11 cellular contexts compared by ENCODE assay signal in the genomic region with DNA sequence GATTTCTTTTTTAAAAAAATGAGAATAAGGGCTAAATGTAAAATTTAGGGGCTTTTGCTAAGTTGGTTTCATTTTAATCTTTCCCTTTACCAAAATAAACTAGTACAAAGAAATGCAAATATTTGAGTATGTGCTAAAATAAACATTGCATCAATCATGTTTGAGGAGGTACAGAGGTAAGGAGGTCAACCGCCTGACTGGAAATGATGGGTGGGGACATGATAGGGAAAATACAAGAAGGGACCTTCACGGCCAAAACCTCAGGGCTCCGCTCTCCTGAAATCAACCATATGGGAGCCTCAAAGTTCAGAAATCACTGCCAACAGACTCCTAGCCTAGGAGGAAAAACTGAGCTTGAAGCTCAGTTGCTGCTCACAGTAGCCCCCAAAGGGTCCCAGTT.
A peak's percentile ranks its signal among the peaks of the same experiment; 100 is the strongest.
DNase-seq lines count a peak whose midpoint lies in the region; ATAC-seq, FAIRE-seq and TF ChIP-seq lines count a peak whose summit lies in the region.
"Had no signal": no experiment of that assay in that cellular context is flagged by ENCODE, and none has a peak within 500 bp of the region (broad histone marks: within the 10 kb centered on the region; RNA-seq: fewer than 3 reads in every experiment).

No MANE protein-coding gene starts in this region.

- peak; percentile 85 for ATAC-seq in GM18520 (IDR thresholded peaks at IDR 0.05; ENCODE audit: unreplicated experiment)
- peak; percentile 95 for ATAC-seq in HG02588 (IDR thresholded peaks at IDR 0.05; ENCODE audit: unreplicated experiment)

- no peaks in the 10 kb centered on the region for H3K27me3 Mint-ChIP-seq in mesothelial cell of epicardium (ENCODE audit: low read depth)
- H3K27me3 Mint-ChIP-seq in T-helper 2 cell treated with Interferon-gamma antibody and Interleukin-4, amounts not matched to agents 5 μg/mL and 100 μg/mL, for 36 hours (ENCODE audit: low read depth), result no peaks in the 10 kb centered on the region
- H3K27me3 Mint-ChIP-seq: activated naive CD4-positive, alpha-beta T cell treated with anti-CD3 and anti-CD28 coated beads, Interleukin-2, amount 10 ng/mL, durations not matched to agents 7 days and 5 days had no signal

- H3K36me3 Mint-ChIP-seq in mesothelial cell of epicardium, result no peaks in the 10 kb centered on the region
- H3K36me3 Mint-ChIP-seq in T-helper 2 cell treated with Interferon-gamma antibody and Interleukin-4, amounts not matched to agents 5 μg/mL and 100 μg/mL, for 36 hours (ENCODE audit: low read depth), result no peaks in the 10 kb centered on the region
- H3K36me3 Mint-ChIP-seq: activated naive CD4-positive, alpha-beta T cell treated with anti-CD3 and anti-CD28 coated beads, Interleukin-2, amount 10 ng/mL, durations not matched to agents 7 days and 5 days had no signal

- no peak for FAIRE-seq in frontal cortex (lab: Jason Lieb, UNC)

- TF ChIP-seq POLR2A in suprapubic skin (IDR thresholded peaks at IDR 0.05), result no peak

- 55% methylated on average over 3 of the region's 3 CpGs for WGBS in suprapubic skin

- no peak for TF ChIP-seq EP300 in suprapubic skin (IDR thresholded peaks at IDR 0.05)

- no peaks in the 10 kb centered on the region for H3K9me3 ChIP-seq in suprapubic skin

- peaks cover 27% of the 10 kb centered on the region for H3K4me1 Mint-ChIP-seq in mesothelial cell of epicardium
- no peaks in the 10 kb centered on the region for H3K4me1 Mint-ChIP-seq in T-helper 2 cell treated with Interferon-gamma antibody and Interleukin-4, amounts not matched to agents 5 μg/mL and 100 μg/mL, for 36 hours (ENCODE audit: low read depth)
- H3K4me1 Mint-ChIP-seq: activated naive CD4-positive, alpha-beta T cell treated with anti-CD3 and anti-CD28 coated beads, Interleukin-2, amount 10 ng/mL, durations not matched to agents 7 days and 5 days had no signal

- no peaks in the 10 kb centered on the region for H3K9me3 Mint-ChIP-seq in mesothelial cell of epicardium
- no peaks in the 10 kb centered on the region for H3K9me3 Mint-ChIP-seq in T-helper 2 cell treated with Interferon-gamma antibody and Interleukin-4, amounts not matched to agents 5 μg/mL and 100 μg/mL, for 36 hours
- H3K9me3 Mint-ChIP-seq: activated naive CD4-positive, alpha-beta T cell treated with anti-CD3 and anti-CD28 coated beads, Interleukin-2, amount 10 ng/mL, durations not matched to agents 7 days and 5 days had no signal

- no peak overlapping the region for H3K4me3 Mint-ChIP-seq in mesothelial cell of epicardium
- H3K4me3 Mint-ChIP-seq in T-helper 2 cell treated with Interferon-gamma antibody and Interleukin-4, amounts not matched to agents 5 μg/mL and 100 μg/mL, for 36 hours, result no peak overlapping the region
- H3K4me3 Mint-ChIP-seq: activated naive CD4-positive, alpha-beta T cell treated with anti-CD3 and anti-CD28 coated beads, Interleukin-2, amount 10 ng/mL, durations not matched to agents 7 days and 5 days had no signal

- no peaks in the 10 kb centered on the region for H3K27me3 ChIP-seq in suprapubic skin

- H3K36me3 ChIP-seq in suprapubic skin, result no peaks in the 10 kb centered on the region

- no peak overlapping the region for H3K4me3 ChIP-seq in suprapubic skin
- H3K4me3 ChIP-seq: SK-N-MC had no signal

- peak overlapping the region; percentile 2 for H3K27ac Mint-ChIP-seq in mesothelial cell of epicardium
- no peak overlapping the region for H3K27ac Mint-ChIP-seq in T-helper 2 cell treated with Interferon-gamma antibody and Interleukin-4, amounts not matched to agents 5 μg/mL and 100 μg/mL, for 36 hours
- H3K27ac Mint-ChIP-seq: activated naive CD4-positive, alpha-beta T cell treated with anti-CD3 and anti-CD28 coated beads, Interleukin-2, amount 10 ng/mL, durations not matched to agents 7 days and 5 days had no signal

- H3K4me1 ChIP-seq in suprapubic skin, result no peaks in the 10 kb centered on the region

- no peak overlapping the region for H3K27ac ChIP-seq in suprapubic skin
- H3K27ac ChIP-seq: SK-N-MC had no signal

- TF ChIP-seq CTCF in mesothelial cell of epicardium (IDR thresholded peaks at IDR 0.05; ENCODE audit: unreplicated experiment) (no peak), suprapubic skin (IDR thresholded peaks at IDR 0.05) (no peak)

- DNase-seq in NCI-H146 (lab: John Stamatoyannopoulos, UW) (peak; percentile 5), mesothelial cell of epicardium (ENCODE audit: low spot score in 2 of 2, unreplicated experiment in 2 of 2) (no peak), suprapubic skin (ENCODE audit: low spot score in 2 of 2) (no peak), glomerular visceral epithelial cell (ENCODE audit: extremely low spot score) (no peak), frontal cortex (ENCODE audit: low spot score in 2 of 2) (no peak)
- no peak for DNase-seq in T-helper 2 cell treated with Interferon-gamma antibody and Interleukin-4, amounts not matched to agents 5 μg/mL and 100 μg/mL, for 36 hours (ENCODE audit: low spot score)
- DNase-seq: activated naive CD4-positive, alpha-beta T cell treated with anti-CD3 and anti-CD28 coated beads, Interleukin-2, amount 10 ng/mL, durations not matched to agents 7 days and 5 days; Kasumi-1 had no signal
